In genomic region chr16:3908951-3909437, GRCh38 we compare ENCODE assay signal across 23 cellular contexts. TPM values are rescaled to one million over a fixed set of nuclear protein-coding genes. Genes with fewer than 3 reads are reported as not detected.
A peak's percentile ranks its signal among the peaks of the same experiment; 100 is the strongest.
DNase-seq lines count a peak whose midpoint lies in the region; ATAC-seq and TF ChIP-seq lines count a peak whose summit lies in the region.
"Had no signal": no experiment of that assay in that cellular context is flagged by ENCODE, and none has a peak within 500 bp of the region (broad histone marks: within the 10 kb centered on the region; RNA-seq: fewer than 3 reads in every experiment).

No MANE protein-coding gene starts in this region.

- no peak overlapping the region for H3K9ac ChIP-seq in liver (ENCODE audit: low read depth in 1 of 2, low read length in 2 of 2)

- no peaks in the 10 kb centered on the region for H3K27me3 ChIP-seq in liver (ENCODE audit: control insufficient read depth in 4 of 4, insufficient read depth in 4 of 4, low read length in 3 of 4)

- no peaks in the 10 kb centered on the region for H3K4me1 ChIP-seq in liver (ENCODE audit: control insufficient read depth in 4 of 4, insufficient read depth in 4 of 4, low read length in 3 of 4)

- no peaks in the 10 kb centered on the region for H3K36me3 ChIP-seq in liver (ENCODE audit: control insufficient read depth in 4 of 4, insufficient read depth in 3 of 4, low read depth in 1 of 4, low read length in 3 of 4)

- H3K4me3 Mint-ChIP-seq in WTC11, result no peak overlapping the region
- H3K4me3 Mint-ChIP-seq: CD8-positive, alpha-beta memory T cell; IgD-negative memory B cell had no signal

- no peak overlapping the region for H3K27ac ChIP-seq in liver (ENCODE audit: low read depth in 1 of 2, low read length in 2 of 2)
- H3K27ac ChIP-seq: HL-60, SK-N-MC had no signal

- H3K9me3 ChIP-seq in liver (ENCODE audit: control insufficient read depth in 4 of 4, low read length in 3 of 4), result no peaks in the 10 kb centered on the region

- TF ChIP-seq CTCF in WTC11 (IDR thresholded peaks at IDR 0.05) (no peak), liver (IDR thresholded peaks at IDR 0.05; ENCODE audit: low read depth, low read length, missing input control) (peak; percentile 13)

- peaks cover 4% of the 10 kb centered on the region; the same call in 1 of the 2 replicates for H3K4me1 Mint-ChIP-seq in WTC11
- H3K4me1 Mint-ChIP-seq: CD8-positive, alpha-beta memory T cell; IgD-negative memory B cell had no signal

- CTCF ChIA-PET in WTC11 (lab: Charles Lee), result no interaction called here

- H3K4me3 ChIP-seq in liver (ENCODE audit: low read depth in 1 of 3, low read length in 3 of 3), result no peak overlapping the region
- H3K4me3 ChIP-seq: GM12878, SK-N-MC had no signal

- no peak for DNase-seq in WTC11 (ENCODE audit: low spot score)
- DNase-seq in posterior vena cava (ENCODE audit: low spot score), result peak; percentile 62
- no peak for DNase-seq in NCI-H510A (lab: John Stamatoyannopoulos, UW)
- no peak for DNase-seq in activated CD4-positive, alpha-beta T cell treated with anti-CD3 and anti-CD28 coated beads, Interleukin-2, amount 50 U/mL, for 1 hour
- DNase-seq in activated CD8-positive, alpha-beta memory T cell treated with anti-CD3 and anti-CD28 coated beads, Interleukin-2, amount 50 U/mL, for 48 hours, result no peak
- DNase-seq: ACHN; C1 segment of cervical spinal cord; CD8-positive, alpha-beta memory T cell; DMS53; EL; Kasumi-1; MM.1S; NCI-H1092 treated with DMSO at 0.1 percent for 48 hours; NCI-H146; NCI-H2029 treated with DMSO at 0.1 percent for 48 hours; NCI-H446 treated with DMSO at 0.1 percent for 48 hours; SHP77 had no signal

- no peak overlapping the region for H3K27ac Mint-ChIP-seq in WTC11
- H3K27ac Mint-ChIP-seq: CD8-positive, alpha-beta memory T cell; IgD-negative memory B cell had no signal

- WGBS in liver, result 79% methylated on average over 17 of the region's 17 CpGs

- H3K36me3 Mint-ChIP-seq in WTC11, result no peaks in the 10 kb centered on the region
- H3K36me3 Mint-ChIP-seq: CD8-positive, alpha-beta memory T cell; IgD-negative memory B cell had no signal

- H3K9me3 Mint-ChIP-seq in WTC11, result peaks cover 3% of the 10 kb centered on the region; the same call in 1 of the 2 replicates
- H3K9me3 Mint-ChIP-seq: CD8-positive, alpha-beta memory T cell had no signal

- ATAC-seq in WTC11 (no peak), GM18511 (IDR thresholded peaks at IDR 0.05; ENCODE audit: unreplicated experiment) (no peak)
- ATAC-seq: GM12878 had no signal

- TF ChIP-seq RAD21 in liver (IDR thresholded peaks at IDR 0.05), result peak; percentile 47 to 72

- H3K27me3 Mint-ChIP-seq in WTC11 (ENCODE audit: low read depth), result no peaks in the 10 kb centered on the region
- H3K27me3 Mint-ChIP-seq: IgD-negative memory B cell had no signal

- intact Hi-C loops in posterior vena cava (cut with DNase I), result no loop called here

- POLR2A ChIA-PET in WTC11 (lab: Charles Lee), result no interaction called here

TF ChIP-seq in WTC11, 78 proteins besides CTCF, POLR2A, EP300 and RAD21:
- no peak for TF ChIP-seq NR2C2 (CRISPR knock-in tag; IDR thresholded peaks at IDR 0.05)
- 0 out of 2 replicates have a peak, but pooled peaks have one; percentile 14 for TF ChIP-seq GABPB1 (CRISPR knock-in tag; IDR thresholded peaks at IDR 0.05)

TF ChIP-seq in liver, 16 proteins besides CTCF, POLR2A, EP300 and RAD21:
- no peak for TF ChIP-seq GABPA (IDR thresholded peaks at IDR 0.05 in 1 of 2, conservative IDR thresholded peaks at IDR 0.05 in 1 of 2)
- TF ChIP-seq ATF3 (IDR thresholded peaks at IDR 0.05), result no peak
- no peak for TF ChIP-seq FOXA2 (IDR thresholded peaks at IDR 0.05)
- TF ChIP-seq SP1 (IDR thresholded peaks at IDR 0.05), result no peak
- TF ChIP-seq EGR1 (IDR thresholded peaks at IDR 0.05; ENCODE audit: low read depth in 2 of 2), result no peak
- no peak for TF ChIP-seq MAX (IDR thresholded peaks at IDR 0.05)
- TF ChIP-seq YY1 (IDR thresholded peaks at IDR 0.05), result no peak
- no peak for TF ChIP-seq ZBTB33 (IDR thresholded peaks at IDR 0.05)
- no peak for TF ChIP-seq HNF4G (IDR thresholded peaks at IDR 0.05)
- TF ChIP-seq JUND (IDR thresholded peaks at IDR 0.05), result no peak
- TF ChIP-seq NR2F2 (IDR thresholded peaks at IDR 0.05), result no peak
- no peak for TF ChIP-seq RXRA (IDR thresholded peaks at IDR 0.05)
- no peak for TF ChIP-seq TAF1 (conservative IDR thresholded peaks at IDR 0.05)
- TF ChIP-seq REST (IDR thresholded peaks at IDR 0.05), result no peak
- no peak for TF ChIP-seq HNF4A (conservative IDR thresholded peaks at IDR 0.05)
- TF ChIP-seq FOXA1 (IDR thresholded peaks at IDR 0.05), result no peak

RNA-seq across cellular contexts. Expression of gene CREBBP, which starts 28.5 kb away (rescaled TPM):
- 46.3 to 53.4 TPM (median 49.6 TPM) in 3 replicates for total RNA-seq in WTC11 (2021)
- 10 to 100 TPM; 25.6 to 25.8 TPM for total RNA-seq in liver
- 10 to 100 TPM in 1 of 2 donors, 1 to 10 TPM in 1; 7.0 to 13.3 TPM for polyA plus RNA-seq in liver
- total RNA-seq in posterior vena cava, result 10 to 100 TPM; 48.4 to 56.8 TPM
